In the genomic region with DNA sequence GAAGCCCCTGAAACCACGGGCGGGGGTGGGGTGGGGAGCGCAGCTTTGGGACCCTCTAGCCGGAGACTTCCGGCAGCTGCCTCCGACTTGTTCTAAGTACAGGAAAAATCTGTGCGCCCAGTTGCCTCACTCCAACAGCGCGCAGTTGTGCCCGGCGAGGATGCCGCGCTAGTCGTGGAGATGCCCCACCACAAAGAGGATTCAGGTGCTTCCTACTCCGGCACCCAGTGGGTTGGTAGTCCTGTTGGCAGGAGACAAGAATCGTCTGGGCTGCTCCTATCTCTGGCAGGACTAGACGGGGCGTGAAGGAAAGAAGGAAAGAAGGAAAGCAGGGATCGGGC, we compare ENCODE assay signal across 1 cellular context.
TF ChIP-seq lines count a peak whose summit lies in the region.

No MANE protein-coding gene starts in this region.

TF ChIP-seq in GM23338, 12 proteins besides CTCF, POLR2A, EP300 and RAD21 (continued from another document):
- TF ChIP-seq, protein P1, sequence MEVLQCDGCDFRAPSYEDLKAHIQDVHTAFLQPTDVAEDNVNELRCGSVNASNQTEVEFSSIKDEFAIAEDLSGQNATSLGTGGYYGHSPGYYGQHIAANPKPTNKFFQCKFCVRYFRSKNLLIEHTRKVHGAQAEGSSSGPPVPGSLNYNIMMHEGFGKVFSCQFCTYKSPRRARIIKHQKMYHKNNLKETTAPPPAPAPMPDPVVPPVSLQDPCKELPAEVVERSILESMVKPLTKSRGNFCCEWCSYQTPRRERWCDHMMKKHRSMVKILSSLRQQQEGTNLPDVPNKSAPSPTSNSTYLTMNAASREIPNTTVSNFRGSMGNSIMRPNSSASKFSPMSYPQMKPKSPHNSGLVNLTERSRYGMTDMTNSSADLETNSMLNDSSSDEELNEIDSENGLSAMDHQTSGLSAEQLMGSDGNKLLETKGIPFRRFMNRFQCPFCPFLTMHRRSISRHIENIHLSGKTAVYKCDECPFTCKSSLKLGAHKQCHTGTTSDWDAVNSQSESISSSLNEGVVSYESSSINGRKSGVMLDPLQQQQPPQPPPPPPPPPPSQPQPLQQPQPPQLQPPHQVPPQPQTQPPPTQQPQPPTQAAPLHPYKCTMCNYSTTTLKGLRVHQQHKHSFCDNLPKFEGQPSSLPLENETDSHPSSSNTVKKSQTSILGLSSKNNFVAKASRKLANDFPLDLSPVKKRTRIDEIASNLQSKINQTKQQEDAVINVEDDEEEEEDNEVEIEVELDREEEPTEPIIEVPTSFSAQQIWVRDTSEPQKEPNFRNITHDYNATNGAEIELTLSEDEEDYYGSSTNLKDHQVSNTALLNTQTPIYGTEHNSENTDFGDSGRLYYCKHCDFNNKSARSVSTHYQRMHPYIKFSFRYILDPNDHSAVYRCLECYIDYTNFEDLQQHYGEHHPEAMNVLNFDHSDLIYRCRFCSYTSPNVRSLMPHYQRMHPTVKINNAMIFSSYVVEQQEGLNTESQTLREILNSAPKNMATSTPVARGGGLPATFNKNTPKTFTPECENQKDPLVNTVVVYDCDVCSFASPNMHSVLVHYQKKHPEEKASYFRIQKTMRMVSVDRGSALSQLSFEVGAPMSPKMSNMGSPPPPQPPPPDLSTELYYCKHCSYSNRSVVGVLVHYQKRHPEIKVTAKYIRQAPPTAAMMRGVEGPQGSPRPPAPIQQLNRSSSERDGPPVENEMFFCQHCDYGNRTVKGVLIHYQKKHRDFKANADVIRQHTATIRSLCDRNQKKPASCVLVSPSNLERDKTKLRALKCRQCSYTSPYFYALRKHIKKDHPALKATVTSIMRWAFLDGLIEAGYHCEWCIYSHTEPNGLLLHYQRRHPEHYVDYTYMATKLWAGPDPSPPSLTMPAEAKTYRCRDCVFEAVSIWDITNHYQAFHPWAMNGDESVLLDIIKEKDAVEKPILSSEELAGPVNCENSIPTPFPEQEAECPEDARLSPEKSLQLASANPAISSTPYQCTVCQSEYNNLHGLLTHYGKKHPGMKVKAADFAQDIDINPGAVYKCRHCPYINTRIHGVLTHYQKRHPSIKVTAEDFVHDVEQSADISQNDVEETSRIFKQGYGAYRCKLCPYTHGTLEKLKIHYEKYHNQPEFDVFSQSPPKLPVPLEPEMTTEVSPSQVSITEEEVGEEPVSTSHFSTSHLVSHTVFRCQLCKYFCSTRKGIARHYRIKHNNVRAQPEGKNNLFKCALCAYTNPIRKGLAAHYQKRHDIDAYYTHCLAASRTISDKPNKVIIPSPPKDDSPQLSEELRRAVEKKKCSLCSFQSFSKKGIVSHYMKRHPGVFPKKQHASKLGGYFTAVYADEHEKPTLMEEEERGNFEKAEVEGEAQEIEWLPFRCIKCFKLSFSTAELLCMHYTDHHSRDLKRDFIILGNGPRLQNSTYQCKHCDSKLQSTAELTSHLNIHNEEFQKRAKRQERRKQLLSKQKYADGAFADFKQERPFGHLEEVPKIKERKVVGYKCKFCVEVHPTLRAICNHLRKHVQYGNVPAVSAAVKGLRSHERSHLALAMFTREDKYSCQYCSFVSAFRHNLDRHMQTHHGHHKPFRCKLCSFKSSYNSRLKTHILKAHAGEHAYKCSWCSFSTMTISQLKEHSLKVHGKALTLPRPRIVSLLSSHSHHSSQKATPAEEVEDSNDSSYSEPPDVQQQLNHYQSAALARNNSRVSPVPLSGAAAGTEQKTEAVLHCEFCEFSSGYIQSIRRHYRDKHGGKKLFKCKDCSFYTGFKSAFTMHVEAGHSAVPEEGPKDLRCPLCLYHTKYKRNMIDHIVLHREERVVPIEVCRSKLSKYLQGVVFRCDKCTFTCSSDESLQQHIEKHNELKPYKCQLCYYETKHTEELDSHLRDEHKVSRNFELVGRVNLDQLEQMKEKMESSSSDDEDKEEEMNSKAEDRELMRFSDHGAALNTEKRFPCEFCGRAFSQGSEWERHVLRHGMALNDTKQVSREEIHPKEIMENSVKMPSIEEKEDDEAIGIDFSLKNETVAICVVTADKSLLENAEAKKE (CRISPR knock-in tag; IDR thresholded peaks at IDR 0.05): no peak
- TF ChIP-seq JUNB (IDR thresholded peaks at IDR 0.05; ENCODE audit: unreplicated experiment) (no peak), ETS1 (IDR thresholded peaks at IDR 0.05) (no peak), STAT1 (IDR thresholded peaks at IDR 0.05; ENCODE audit: unreplicated experiment) (no peak)
